In the genomic region with DNA sequence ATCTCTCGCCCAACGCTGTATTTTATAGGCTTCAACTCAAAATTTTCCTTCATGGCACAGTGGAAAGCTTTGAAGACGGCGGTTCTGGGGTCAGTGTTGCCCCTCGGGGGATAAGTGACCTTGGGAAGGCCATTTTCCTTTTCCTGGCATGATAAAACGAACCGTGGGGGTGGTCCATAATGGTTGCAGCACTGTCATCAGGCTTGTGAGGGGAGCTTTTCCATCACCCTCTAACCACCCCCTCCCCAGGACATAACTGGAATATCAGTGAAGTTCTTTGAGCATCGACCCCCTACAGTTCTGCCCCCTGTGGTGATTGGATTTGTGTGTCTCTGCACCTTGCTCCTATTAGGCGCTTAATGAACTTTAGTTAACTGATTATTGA, we compare ENCODE assay signal across 8 cellular contexts. TPM values are rescaled to one million over a fixed set of nuclear protein-coding genes. Genes with fewer than 3 reads are reported as not detected.
A peak's percentile ranks its signal among the peaks of the same experiment; 100 is the strongest.
DNase-seq lines count a peak whose midpoint lies in the region; ATAC-seq and TF ChIP-seq lines count a peak whose summit lies in the region.

No MANE protein-coding gene starts in this region.

- H3K36me3 ChIP-seq in A673 (ENCODE audit: insufficient read depth, low read length, poor library complexity, severe bottlenecking): no peaks in the 10 kb centered on the region
- H3K36me3 ChIP-seq in adrenal gland (replicated peaks in 1 of 2): no peaks in the 10 kb centered on the region
- no peaks in the 10 kb centered on the region for H3K36me3 ChIP-seq in thymus (ENCODE audit: control insufficient read depth, insufficient read depth)

- H3K4me3 ChIP-seq in A673 (ENCODE audit: low read depth, low read length, poor library complexity, severe bottlenecking) (peak overlapping the region; percentile 62), adrenal gland (peak overlapping the region in 3 of 4 donors; percentile 8 to 84 (median 38)), thymus (ENCODE audit: low read length) (peak overlapping the region; percentile 58)

- CTCF ChIA-PET in A673 (lab: Charles Lee): interaction anchor here (1.0 kb wide), 1 partner anchor 56 kb away, joined by 3 read pairs; no protein-coding TSS in a partner anchor

- H3K4me1 ChIP-seq in A673 (ENCODE audit: insufficient read depth, low read length, poor library complexity, severe bottlenecking) (peaks cover 42% of the 10 kb centered on the region), adrenal gland (replicated peaks in 1 of 2) (peaks cover 11 to 30% of the 10 kb centered on the region in 2 donors), thymus (ENCODE audit: control insufficient read depth, insufficient read depth, low read length) (peaks cover 14% of the 10 kb centered on the region)

- intact Hi-C loops in A673 (cut with micrococcal nuclease; ENCODE audit: unreplicated experiment): loop anchor here (5.0 kb wide), 1 partner anchor 347 kb away; no protein-coding TSS in a partner anchor
- intact Hi-C loops in adrenal gland (cut with DNase I): loop anchor here in 1 of 2 donors (2.0 kb wide), 1 partner anchor 162 kb away; no protein-coding TSS in a partner anchor

- POLR2A ChIA-PET in A673 (lab: Charles Lee; ENCODE audit: low non-redundant PET): interaction anchor here (1.0 kb wide), 1 partner anchor 14 kb away, joined by 4 read pairs; no protein-coding TSS in a partner anchor

- H3K27me3 ChIP-seq in A673 (replicated peaks; ENCODE audit: insufficient read depth, low read depth, low read length, poor library complexity): no peaks in the 10 kb centered on the region
- no peaks in the 10 kb centered on the region for H3K27me3 ChIP-seq in adrenal gland
- peaks cover 12% of the 10 kb centered on the region for H3K27me3 ChIP-seq in thymus (ENCODE audit: control insufficient read depth, insufficient read depth)

- no peak; the same call in 1 of the 2 replicates for TF ChIP-seq CTCF in A673 (conservative IDR thresholded peaks at IDR 0.05; ENCODE audit: low read depth, low read length)
- TF ChIP-seq CTCF in adrenal gland (IDR thresholded peaks at IDR 0.05): peak in 5 of 6 experiments; percentile 16 to 45 (median 27)

- TSS peak; percentile 90 for BruUV-seq in A673 (replicated peaks; lab: Mats Ljungman, UMichigan)

- WGBS in adrenal gland, 4 donors: 0 to 1% (median 0%) methylated on average over 6 to 9 of the region's 9 CpGs
- 2% methylated on average over 9 of the region's 9 CpGs for WGBS in thymus

- H3K9me3 ChIP-seq in A673 (ENCODE audit: low read depth, low read length, poor library complexity, severe bottlenecking): no peaks in the 10 kb centered on the region
- H3K9me3 ChIP-seq in adrenal gland (replicated peaks in 1 of 3): no peaks in the 10 kb centered on the region
- no peaks in the 10 kb centered on the region for H3K9me3 ChIP-seq in thymus (ENCODE audit: control insufficient read depth)

- peak; percentile 2 for ATAC-seq in GM21529 (IDR thresholded peaks at IDR 0.05; ENCODE audit: unreplicated experiment)

- DNase-seq in A673 (ENCODE audit: low spot score) (peak; percentile 51), adrenal gland (no peak), left kidney (ENCODE audit: low read depth, low spot score) (peak; percentile 71), SIG-M5 treated with dmso at 0.1 percent for 504 hours (lab: John Stamatoyannopoulos, UW; ENCODE audit: unreplicated experiment) (no peak), NCI-H774 (lab: John Stamatoyannopoulos, UW) (no peak), HuH-7.5 (ENCODE audit: low spot score) (no peak)

- TF ChIP-seq POLR2A in adrenal gland (IDR thresholded peaks at IDR 0.05): no peak

- H3K27ac ChIP-seq in A673 (ENCODE audit: low read depth, low read length, poor library complexity, severe bottlenecking): peak overlapping the region; percentile 94
- peak overlapping the region; percentile 82 to 99 (median 87) for H3K27ac ChIP-seq in adrenal gland
- peak overlapping the region; percentile 77 for H3K27ac ChIP-seq in thymus (ENCODE audit: low read depth)

RNA-seq across cellular contexts. Expression of gene FOS, which starts 16.0 kb away (rescaled TPM):
- total RNA-seq in A673 (2021): 10.2 and 13.7 TPM in 2 replicates
- total RNA-seq in adrenal gland: 100 to 1,000 TPM in 5 of 8 donors, 10 to 100 TPM in 3; 47.9 to 393 (median 152) TPM
- polyA plus RNA-seq in adrenal gland: 100 to 1,000 TPM in 2 of 3 donors, 10 to 100 TPM in 1; 63.2 to 129 (median 107) TPM
- polyA plus RNA-seq in thymus: 253 TPM

Comparison
In these comparisons a context has a peak if more than half of its experiments do, and no peak if none do; other contexts are left out.
1. DNase-seq: peak in A673 (single experiment) and left kidney (single experiment); none in adrenal gland (0 of 7), SIG-M5 treated with dmso at 0.1 percent for 504 hours (single experiment), NCI-H774 (single experiment) and HuH-7.5 (single experiment).
2. Peak in every context shown above with its lines, with median percentiles within 50 percentile points of each other: H3K27ac ChIP-seq and H3K4me3 ChIP-seq.